ENCODE assay signal across 32 cellular contexts in the genomic region with DNA sequence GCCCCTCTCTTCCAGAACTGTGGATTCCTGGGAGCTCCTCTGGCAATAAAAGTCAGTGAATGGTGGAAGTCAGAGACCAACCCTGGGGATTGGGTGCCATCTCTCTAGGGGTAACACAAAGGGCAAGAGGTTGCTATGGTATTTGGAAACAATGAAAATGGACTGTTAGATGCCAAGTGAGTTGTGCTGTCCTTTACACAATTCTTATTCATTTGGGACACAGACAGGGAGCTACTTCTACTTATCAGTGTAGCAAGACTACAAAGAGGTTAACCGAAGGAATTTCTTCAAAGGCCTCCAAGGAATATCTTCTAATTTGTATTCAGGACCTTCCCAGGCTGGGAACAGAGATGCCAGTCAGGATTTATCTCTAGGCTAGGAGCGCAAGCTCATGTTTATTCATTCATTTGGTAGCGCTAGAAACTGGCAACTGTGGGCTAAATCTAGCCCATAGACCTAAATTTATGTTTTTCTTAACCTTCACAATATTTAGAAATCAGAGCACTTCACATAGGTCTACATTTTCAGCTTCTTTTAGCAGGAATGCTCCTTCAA. TPM values are rescaled to one million over a fixed set of nuclear protein-coding genes. Genes with fewer than 3 reads are reported as not detected.
A peak's percentile ranks its signal among the peaks of the same experiment; 100 is the strongest.
DNase-seq lines count a peak whose midpoint lies in the region; ATAC-seq, FAIRE-seq and TF ChIP-seq lines count a peak whose summit lies in the region.
"Had no signal": no experiment of that assay in that cellular context is flagged by ENCODE, and none has a peak within 500 bp of the region (broad histone marks: within the 10 kb centered on the region; RNA-seq: fewer than 3 reads in every experiment).

No MANE protein-coding gene starts in this region.

- no peaks in the 10 kb centered on the region for H3K27me3 Mint-ChIP-seq in MCF 10A (ENCODE audit: insufficient read depth, unreplicated experiment)
- H3K27me3 Mint-ChIP-seq: activated CD4-positive, alpha-beta T cell treated with anti-CD3 and anti-CD28 coated beads, Interleukin-2, amount 10 ng/mL, durations not matched to agents 24 days and 14 days had no signal

- H3K4me2 ChIP-seq in mammary epithelial cell (ENCODE audit: insufficient read depth, low read depth, low read length), result no peak overlapping the region
- H3K4me2 ChIP-seq: hepatocyte had no signal

- peaks cover 13% of the 10 kb centered on the region for H3K4me1 Mint-ChIP-seq in MCF 10A (ENCODE audit: insufficient read depth, unreplicated experiment)

- no peak for FAIRE-seq in H54 (lab: Jason Lieb, UNC)
- FAIRE-seq: endothelial cell of umbilical vein, GM12892, small intestine had no signal

- H2AFZ ChIP-seq in mammary epithelial cell (ENCODE audit: low read depth, low read length), result no peak overlapping the region
- H2AFZ ChIP-seq: hepatocyte had no signal

- no peak for DNase-seq in MCF 10A (ENCODE audit: unreplicated experiment)
- no peak for DNase-seq in mammary epithelial cell
- DNase-seq in Panc1 (ENCODE audit: low read depth, low spot score), result no peak
- DNase-seq in dorsolateral prefrontal cortex, result no peak
- peak; percentile 38 for DNase-seq in superior temporal gyrus (ENCODE audit: extremely low spot score)
- DNase-seq in left colon, result no peak
- no peak for DNase-seq in H54 (ENCODE audit: insufficient read length, low spot score)
- no peak for DNase-seq in UCSD-AML1 (lab: John Stamatoyannopoulos, UW; ENCODE audit: unreplicated experiment)
- DNase-seq: ACHN; brain microvascular endothelial cell; EL; H7; IMR-90; NCI-H1092; NCI-H187; NCI-H2171 treated with DMSO at 0.1 percent for 48 hours; NCI-H524; occipital lobe; SHP77; small intestine; stimulated activated CD4-positive, alpha-beta T cell treated with anti-CD3 and anti-CD28 coated beads, Interleukin-2, amount 100 ng/mL, for 24 hours; upper lobe of left lung had no signal

- H3K27ac ChIP-seq in mammary epithelial cell (ENCODE audit: insufficient read depth, low read depth, low read length) (no peak overlapping the region), Panc1 (ENCODE audit: low read length) (0 out of 2 replicates have a peak overlapping the region, but pooled peaks have one; percentile 17), dorsolateral prefrontal cortex (peak overlapping the region in 49 of 59 donors; percentile 4 to 95 (median 63))
- H3K27ac ChIP-seq: brain microvascular endothelial cell, gastroesophageal sphincter, hepatocyte, upper lobe of left lung, VCaP had no signal

- H3K27me3 ChIP-seq in mammary epithelial cell (ENCODE audit: insufficient read depth, low read length), result no peaks in the 10 kb centered on the region
- H3K27me3 ChIP-seq in Panc1 (ENCODE audit: control insufficient read depth, insufficient read depth, low read length), result no peaks in the 10 kb centered on the region
- no peaks in the 10 kb centered on the region for H3K27me3 ChIP-seq in dorsolateral prefrontal cortex
- H3K27me3 ChIP-seq: brain microvascular endothelial cell, gastroesophageal sphincter, hepatocyte, upper lobe of left lung had no signal

- H3K9ac ChIP-seq in mammary epithelial cell (ENCODE audit: insufficient read depth, low read length), result no peak overlapping the region

- H3K4me1 ChIP-seq in mammary epithelial cell (ENCODE audit: insufficient read depth, low read length) (peaks cover 11% of the 10 kb centered on the region), Panc1 (ENCODE audit: control insufficient read depth, insufficient read depth, low read length) (peaks cover 16% of the 10 kb centered on the region)

- peak overlapping the region; percentile 20 for H3K27ac Mint-ChIP-seq in MCF 10A (ENCODE audit: low read depth, unreplicated experiment)
- H3K27ac Mint-ChIP-seq: activated CD4-positive, alpha-beta T cell treated with anti-CD3 and anti-CD28 coated beads, Interleukin-2, amount 10 ng/mL, durations not matched to agents 24 days and 14 days had no signal

- ATAC-seq in Panc1, result no peak
- no peak for ATAC-seq in left colon
- ATAC-seq: gastroesophageal sphincter had no signal

- no peak for TF ChIP-seq POLR2A in H54 (IDR thresholded peaks at IDR 0.05; ENCODE audit: low read depth, low read length)

- no peaks in the 10 kb centered on the region for H3K9me3 Mint-ChIP-seq in MCF 10A (ENCODE audit: unreplicated experiment)
- H3K9me3 Mint-ChIP-seq: activated CD4-positive, alpha-beta T cell treated with anti-CD3 and anti-CD28 coated beads, Interleukin-2, amount 10 ng/mL, durations not matched to agents 24 days and 14 days had no signal

- H3K9me3 ChIP-seq in mammary epithelial cell (replicated peaks; ENCODE audit: insufficient read depth, low read length), result no peaks in the 10 kb centered on the region
- H3K9me3 ChIP-seq in Panc1 (ENCODE audit: control insufficient read depth, insufficient read depth, low read depth, low read length), result no peaks in the 10 kb centered on the region
- H3K9me3 ChIP-seq: gastroesophageal sphincter, upper lobe of left lung had no signal

- WGBS in mammary epithelial cell (ENCODE audit: low coverage, missing lambda C conversion rate), result 48% methylated on average over 3 of the region's 3 CpGs

- dilution Hi-C loops in mammary epithelial cell (cut with HindIII; ENCODE audit: low sequenced_read_pairs), result no loop called here

- peaks cover 34% of the 10 kb centered on the region for H3K36me3 ChIP-seq in mammary epithelial cell (ENCODE audit: insufficient read depth, low read length)
- H3K36me3 ChIP-seq in Panc1 (ENCODE audit: control insufficient read depth, insufficient read depth, low read length), result peaks cover 15% of the 10 kb centered on the region

- BruUV-seq in MCF 10A (replicated peaks; lab: Mats Ljungman, UMichigan), result no TSS peak
- BruUV-seq in mammary epithelial cell (replicated peaks; lab: Mats Ljungman, UMichigan), result no TSS peak
- BruUV-seq in Panc1 (replicated peaks; lab: Mats Ljungman, UMichigan), result no TSS peak

- TF ChIP-seq CTCF in MCF 10A (IDR thresholded peaks at IDR 0.05; ENCODE audit: unreplicated experiment), result no peak
- no peak for TF ChIP-seq CTCF in mammary epithelial cell (conservative IDR thresholded peaks at IDR 0.05 in 1 of 2, IDR thresholded peaks at IDR 0.05 in 1 of 2; ENCODE audit: extremely low read depth in 1 of 2, insufficient read depth in 1 of 2, low read depth in 1 of 2, low read length in 2 of 2)
- TF ChIP-seq CTCF in Panc1 (IDR thresholded peaks at IDR 0.05), result no peak
- TF ChIP-seq CTCF in dorsolateral prefrontal cortex (IDR thresholded peaks at IDR 0.05 in 54 of 56, conservative IDR thresholded peaks at IDR 0.05 in 2 of 56; ENCODE audit: low read depth in 1 of 56, partially characterized antibody in 56 of 56), result no peak

- CTCF ChIA-PET in MCF 10A (lab: Yijun Ruan, JAX), result interaction anchor here (0.5 to 2.3 kb wide), 17 partner anchors 8 to 242 kb away, joined by 3 to 10 read pairs (median 4); a partner anchor contains a TSS
- CTCF ChIA-PET in mammary epithelial cell (lab: Charles Lee; ENCODE audit: low non-redundant PET), result no interaction called here
- CTCF ChIA-PET in Panc1 (lab: Charles Lee), result no interaction called here

- H3K4me3 ChIP-seq in mammary epithelial cell (replicated peaks in 1 of 3; ENCODE audit: insufficient read depth in 1 of 3, low read depth in 2 of 3, low read length in 3 of 3) (no peak overlapping the region), Panc1 (ENCODE audit: low read depth in 2 of 2, low read length in 2 of 2) (no peak overlapping the region), dorsolateral prefrontal cortex (no peak overlapping the region)
- H3K4me3 ChIP-seq: gastroesophageal sphincter, hepatocyte, upper lobe of left lung had no signal

- intact Hi-C loops in MCF 10A (cut with micrococcal nuclease) (no loop called here), mammary epithelial cell (cut with micrococcal nuclease) (no loop called here), Panc1 (cut with micrococcal nuclease; ENCODE audit: unreplicated experiment) (no loop called here), dorsolateral prefrontal cortex (cut with DNase I) (loop anchor here in 1 of 2 donors (5.0 kb wide), 1 partner anchor 63 kb away; no protein-coding TSS in a partner anchor), left colon (cut with DNase I, micrococcal nuclease) (no loop called here)

- POLR2A ChIA-PET in MCF 10A (lab: Yijun Ruan, JAX) (interaction anchor here (0.6 to 6.1 kb wide), 6 partner anchors 9 to 136 kb away, joined by 3 to 134 read pairs (median 4); a partner anchor contains a TSS), Panc1 (lab: Charles Lee) (interaction anchor here (0.6 kb wide), 3 partner anchors 28 to 228 kb away, joined by 3 to 8 read pairs (median 3); no protein-coding TSS in a partner anchor)

- in situ Hi-C loops in mammary epithelial cell (cut with MboI; ENCODE audit: low sequenced_read_pairs in 2 of 2) (no loop called here), Panc1 (cut with HindIII; ENCODE audit: low pct_unique_long_range_greater_than_20kb, low sequenced_read_pairs) (no loop called here)

- H3K36me3 Mint-ChIP-seq in MCF 10A (ENCODE audit: insufficient read depth, unreplicated experiment), result peaks cover 57% of the 10 kb centered on the region

- H4K20me1 ChIP-seq in mammary epithelial cell (ENCODE audit: insufficient read depth, low read length), result no peaks in the 10 kb centered on the region

- H3K4me3 Mint-ChIP-seq in MCF 10A (ENCODE audit: unreplicated experiment), result no peak overlapping the region
- H3K4me3 Mint-ChIP-seq: activated CD4-positive, alpha-beta T cell treated with anti-CD3 and anti-CD28 coated beads, Interleukin-2, amount 10 ng/mL, durations not matched to agents 24 days and 14 days had no signal

- peaks cover 30% of the 10 kb centered on the region for H3K79me2 ChIP-seq in mammary epithelial cell (ENCODE audit: insufficient read depth, low read length)

RNA-seq across cellular contexts. Expression of a gene that starts 2.6 kb away (rescaled TPM):
- 141 and 155 TPM in 2 replicates for total RNA-seq in MCF 10A (2022)
- 10 to 100 TPM; 68.7 to 87.1 TPM for total RNA-seq in mammary epithelial cell
- polyA plus RNA-seq in mammary epithelial cell, result 103 TPM
- 60.7 TPM for polyA minus RNA-seq in mammary epithelial cell
- total RNA-seq in Panc1 (2021; ENCODE audit: unreplicated experiment), result 211 TPM
- polyA plus RNA-seq in Panc1 (2012; ENCODE audit: insufficient read length), result 269 TPM
- total RNA-seq in dorsolateral prefrontal cortex, result 100 to 1,000 TPM in 16 of 120 experiments, 10 to 100 TPM in 104; 61.2 to 124 (median 88.4) TPM
- total RNA-seq in left colon, result 10 to 100 TPM; 78.0 to 87.7 TPM

RNA-seq across cellular contexts. Expression of a gene that starts 7.1 kb away (rescaled TPM):
- total RNA-seq in MCF 10A (2022), result 67.3 and 107 TPM in 2 replicates
- total RNA-seq in mammary epithelial cell, result 10 to 100 TPM; 16.3 to 49.7 TPM
- 38.7 TPM for polyA plus RNA-seq in mammary epithelial cell
- polyA minus RNA-seq in mammary epithelial cell, result 62.9 TPM
- 44.4 TPM for total RNA-seq in Panc1 (2021; ENCODE audit: unreplicated experiment)
- 39.2 TPM for polyA plus RNA-seq in Panc1 (2012; ENCODE audit: insufficient read length)
- total RNA-seq in dorsolateral prefrontal cortex, result 10 to 100 TPM; 15.8 to 40.9 (median 28.2) TPM
- 10 to 100 TPM; 13.8 to 20.1 TPM for total RNA-seq in left colon

RNA-seq across cellular contexts. Expression of a gene that starts 14.7 kb away (rescaled TPM):
- total RNA-seq in MCF 10A (2022), result not detected in 2 replicates
- not detected for total RNA-seq in mammary epithelial cell
- polyA plus RNA-seq in mammary epithelial cell, result not detected
- not detected for polyA minus RNA-seq in mammary epithelial cell
- not detected for total RNA-seq in Panc1 (2021; ENCODE audit: unreplicated experiment)
- polyA plus RNA-seq in Panc1 (2012; ENCODE audit: insufficient read length), result not detected
- total RNA-seq in dorsolateral prefrontal cortex, result 1 to 10 TPM in 24 of 120 experiments, under 1 TPM in 50, not detected in 46; 0.25 to 2.5 (median 0.77) TPM
- under 1 TPM in 1 of 2 donors, not detected in 1; 0.28 TPM for total RNA-seq in left colon
- total RNA-seq: cerebellum, endothelial cell of umbilical vein, fibroblast of lung, gastroesophageal sphincter, hepatocyte, IMR-90, lung microvascular endothelial cell, occipital lobe had no signal
- polyA plus RNA-seq: BJ, endothelial cell of umbilical vein, fibroblast of lung, hepatocyte, IMR-90 had no signal

RNA-seq across cellular contexts. Expression of a gene that starts 21.8 kb away (rescaled TPM):
- total RNA-seq in MCF 10A (2022) (36.4 and 48.3 TPM in 2 replicates), mammary epithelial cell (10 to 100 TPM in 1 of 2 donors, 1 to 10 TPM in 1; 1.3 to 35.7 TPM), Panc1 (2021; ENCODE audit: unreplicated experiment) (25.6 TPM), dorsolateral prefrontal cortex (1 to 10 TPM in 89 of 120 experiments, under 1 TPM in 31; 0.20 to 4.4 (median 1.4) TPM), left colon (10 to 100 TPM in 1 of 2 donors, 1 to 10 TPM in 1; 2.8 to 10.5 TPM)
- 16.6 TPM for polyA plus RNA-seq in mammary epithelial cell
- 56.3 TPM for polyA minus RNA-seq in mammary epithelial cell
- polyA plus RNA-seq in Panc1 (2012; ENCODE audit: insufficient read length), result 10.8 TPM

RNA-seq across cellular contexts. Expression of a gene that starts 25.0 kb away (rescaled TPM):
- total RNA-seq in MCF 10A (2022), result not detected in 2 replicates
- not detected for total RNA-seq in mammary epithelial cell
- polyA plus RNA-seq in mammary epithelial cell, result not detected
- polyA minus RNA-seq in mammary epithelial cell, result not detected
- total RNA-seq in Panc1 (2021; ENCODE audit: unreplicated experiment), result 0.21 TPM
- 0.44 TPM for polyA plus RNA-seq in Panc1 (2012; ENCODE audit: insufficient read length)
- 100 to 1,000 TPM in 85 of 120 experiments, 10 to 100 TPM in 35; 30.2 to 650 (median 143) TPM for total RNA-seq in dorsolateral prefrontal cortex
- total RNA-seq in left colon, result not detected
- total RNA-seq: activated CD4-positive, alpha-beta T cell treated with anti-CD3 and anti-CD28 coated beads, Interleukin-2, amount 10 ng/mL, durations not matched to agents 24 days and 14 days; endothelial cell of umbilical vein; fibroblast of lung; hepatocyte; IMR-90; lung microvascular endothelial cell; occipital lobe had no signal
- polyA plus RNA-seq: BJ, endothelial cell of umbilical vein, fibroblast of lung, hepatocyte, IMR-90 had no signal
